In the genomic region with DNA sequence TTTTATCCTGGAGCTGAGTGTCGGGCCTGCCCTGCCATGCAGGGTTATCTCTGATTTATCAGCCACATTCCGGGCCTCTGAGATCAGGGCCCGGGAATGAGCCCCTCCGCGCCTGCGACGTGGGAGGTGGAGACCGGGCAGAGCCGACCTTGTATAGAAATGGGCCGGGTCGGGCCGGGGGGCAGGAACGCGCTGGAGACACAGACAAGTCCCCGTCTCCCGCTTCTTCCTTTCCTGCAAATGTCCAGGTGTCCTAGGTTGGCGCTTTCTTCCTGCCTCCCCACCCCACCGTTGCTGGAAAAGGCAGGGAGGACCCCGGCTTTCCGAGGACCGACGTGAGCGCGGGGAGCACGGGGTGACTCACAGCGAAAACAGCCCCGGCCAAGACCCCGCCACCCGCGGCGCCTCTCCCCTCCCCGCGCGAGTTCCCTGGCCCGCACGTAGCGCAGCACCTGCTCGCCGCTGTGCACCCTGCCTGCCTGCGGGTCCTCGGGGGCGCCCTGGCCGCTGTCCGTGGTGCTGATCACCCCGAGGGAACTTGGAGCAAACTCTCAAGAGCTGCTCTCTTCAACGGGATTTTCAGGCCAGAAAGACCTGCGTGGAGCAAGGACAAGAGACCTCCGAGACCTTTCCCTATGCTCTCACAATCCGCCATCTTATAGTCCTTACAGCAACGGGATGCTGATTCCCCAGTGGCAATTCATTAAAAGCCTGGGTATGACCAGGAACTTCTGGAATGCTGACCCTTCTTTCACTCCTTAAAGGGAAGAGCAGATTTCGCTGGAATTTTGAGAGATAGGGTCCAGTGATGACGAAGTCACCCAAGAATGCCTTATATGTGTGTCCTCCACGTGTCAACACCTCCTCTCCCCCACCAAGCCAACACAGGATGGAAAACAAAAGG, we compare ENCODE assay signal across 1 cellular context.
TF ChIP-seq lines count a peak whose summit lies in the region.

No MANE protein-coding gene starts in this region.

TF ChIP-seq in K562, 482 proteins besides CTCF, POLR2A, EP300 and RAD21 (continued from another document and continues in another):
- TF ChIP-seq, protein P1, sequence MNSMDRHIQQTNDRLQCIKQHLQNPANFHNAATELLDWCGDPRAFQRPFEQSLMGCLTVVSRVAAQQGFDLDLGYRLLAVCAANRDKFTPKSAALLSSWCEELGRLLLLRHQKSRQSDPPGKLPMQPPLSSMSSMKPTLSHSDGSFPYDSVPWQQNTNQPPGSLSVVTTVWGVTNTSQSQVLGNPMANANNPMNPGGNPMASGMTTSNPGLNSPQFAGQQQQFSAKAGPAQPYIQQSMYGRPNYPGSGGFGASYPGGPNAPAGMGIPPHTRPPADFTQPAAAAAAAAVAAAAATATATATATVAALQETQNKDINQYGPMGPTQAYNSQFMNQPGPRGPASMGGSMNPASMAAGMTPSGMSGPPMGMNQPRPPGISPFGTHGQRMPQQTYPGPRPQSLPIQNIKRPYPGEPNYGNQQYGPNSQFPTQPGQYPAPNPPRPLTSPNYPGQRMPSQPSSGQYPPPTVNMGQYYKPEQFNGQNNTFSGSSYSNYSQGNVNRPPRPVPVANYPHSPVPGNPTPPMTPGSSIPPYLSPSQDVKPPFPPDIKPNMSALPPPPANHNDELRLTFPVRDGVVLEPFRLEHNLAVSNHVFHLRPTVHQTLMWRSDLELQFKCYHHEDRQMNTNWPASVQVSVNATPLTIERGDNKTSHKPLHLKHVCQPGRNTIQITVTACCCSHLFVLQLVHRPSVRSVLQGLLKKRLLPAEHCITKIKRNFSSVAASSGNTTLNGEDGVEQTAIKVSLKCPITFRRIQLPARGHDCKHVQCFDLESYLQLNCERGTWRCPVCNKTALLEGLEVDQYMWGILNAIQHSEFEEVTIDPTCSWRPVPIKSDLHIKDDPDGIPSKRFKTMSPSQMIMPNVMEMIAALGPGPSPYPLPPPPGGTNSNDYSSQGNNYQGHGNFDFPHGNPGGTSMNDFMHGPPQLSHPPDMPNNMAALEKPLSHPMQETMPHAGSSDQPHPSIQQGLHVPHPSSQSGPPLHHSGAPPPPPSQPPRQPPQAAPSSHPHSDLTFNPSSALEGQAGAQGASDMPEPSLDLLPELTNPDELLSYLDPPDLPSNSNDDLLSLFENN (IDR thresholded peaks at IDR 0.05; ENCODE audit: low read depth in 2 of 2, low read length in 2 of 2), result 0 out of 4 replicates have a peak, but pooled peaks of 1 of the 2 experiments have one; percentile 27
- TF ChIP-seq C11orf30 (IDR thresholded peaks at IDR 0.05; ENCODE audit: low read depth), result no peak
- TF ChIP-seq ZBTB17 (CRISPR knock-in tag; IDR thresholded peaks at IDR 0.05), result no peak
- no peak for TF ChIP-seq POLR3A (IDR thresholded peaks at IDR 0.05; ENCODE audit: borderline replicate concordance, extremely low read depth, insufficient read depth, insufficient read length)
- TF ChIP-seq, protein P2, sequence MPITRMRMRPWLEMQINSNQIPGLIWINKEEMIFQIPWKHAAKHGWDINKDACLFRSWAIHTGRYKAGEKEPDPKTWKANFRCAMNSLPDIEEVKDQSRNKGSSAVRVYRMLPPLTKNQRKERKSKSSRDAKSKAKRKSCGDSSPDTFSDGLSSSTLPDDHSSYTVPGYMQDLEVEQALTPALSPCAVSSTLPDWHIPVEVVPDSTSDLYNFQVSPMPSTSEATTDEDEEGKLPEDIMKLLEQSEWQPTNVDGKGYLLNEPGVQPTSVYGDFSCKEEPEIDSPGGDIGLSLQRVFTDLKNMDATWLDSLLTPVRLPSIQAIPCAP (CRISPR knock-in tag; IDR thresholded peaks at IDR 0.05; ENCODE audit: borderline replicate concordance), result peak; percentile 71; the same call in 1 of the 2 replicates
- TF ChIP-seq, protein P3, sequence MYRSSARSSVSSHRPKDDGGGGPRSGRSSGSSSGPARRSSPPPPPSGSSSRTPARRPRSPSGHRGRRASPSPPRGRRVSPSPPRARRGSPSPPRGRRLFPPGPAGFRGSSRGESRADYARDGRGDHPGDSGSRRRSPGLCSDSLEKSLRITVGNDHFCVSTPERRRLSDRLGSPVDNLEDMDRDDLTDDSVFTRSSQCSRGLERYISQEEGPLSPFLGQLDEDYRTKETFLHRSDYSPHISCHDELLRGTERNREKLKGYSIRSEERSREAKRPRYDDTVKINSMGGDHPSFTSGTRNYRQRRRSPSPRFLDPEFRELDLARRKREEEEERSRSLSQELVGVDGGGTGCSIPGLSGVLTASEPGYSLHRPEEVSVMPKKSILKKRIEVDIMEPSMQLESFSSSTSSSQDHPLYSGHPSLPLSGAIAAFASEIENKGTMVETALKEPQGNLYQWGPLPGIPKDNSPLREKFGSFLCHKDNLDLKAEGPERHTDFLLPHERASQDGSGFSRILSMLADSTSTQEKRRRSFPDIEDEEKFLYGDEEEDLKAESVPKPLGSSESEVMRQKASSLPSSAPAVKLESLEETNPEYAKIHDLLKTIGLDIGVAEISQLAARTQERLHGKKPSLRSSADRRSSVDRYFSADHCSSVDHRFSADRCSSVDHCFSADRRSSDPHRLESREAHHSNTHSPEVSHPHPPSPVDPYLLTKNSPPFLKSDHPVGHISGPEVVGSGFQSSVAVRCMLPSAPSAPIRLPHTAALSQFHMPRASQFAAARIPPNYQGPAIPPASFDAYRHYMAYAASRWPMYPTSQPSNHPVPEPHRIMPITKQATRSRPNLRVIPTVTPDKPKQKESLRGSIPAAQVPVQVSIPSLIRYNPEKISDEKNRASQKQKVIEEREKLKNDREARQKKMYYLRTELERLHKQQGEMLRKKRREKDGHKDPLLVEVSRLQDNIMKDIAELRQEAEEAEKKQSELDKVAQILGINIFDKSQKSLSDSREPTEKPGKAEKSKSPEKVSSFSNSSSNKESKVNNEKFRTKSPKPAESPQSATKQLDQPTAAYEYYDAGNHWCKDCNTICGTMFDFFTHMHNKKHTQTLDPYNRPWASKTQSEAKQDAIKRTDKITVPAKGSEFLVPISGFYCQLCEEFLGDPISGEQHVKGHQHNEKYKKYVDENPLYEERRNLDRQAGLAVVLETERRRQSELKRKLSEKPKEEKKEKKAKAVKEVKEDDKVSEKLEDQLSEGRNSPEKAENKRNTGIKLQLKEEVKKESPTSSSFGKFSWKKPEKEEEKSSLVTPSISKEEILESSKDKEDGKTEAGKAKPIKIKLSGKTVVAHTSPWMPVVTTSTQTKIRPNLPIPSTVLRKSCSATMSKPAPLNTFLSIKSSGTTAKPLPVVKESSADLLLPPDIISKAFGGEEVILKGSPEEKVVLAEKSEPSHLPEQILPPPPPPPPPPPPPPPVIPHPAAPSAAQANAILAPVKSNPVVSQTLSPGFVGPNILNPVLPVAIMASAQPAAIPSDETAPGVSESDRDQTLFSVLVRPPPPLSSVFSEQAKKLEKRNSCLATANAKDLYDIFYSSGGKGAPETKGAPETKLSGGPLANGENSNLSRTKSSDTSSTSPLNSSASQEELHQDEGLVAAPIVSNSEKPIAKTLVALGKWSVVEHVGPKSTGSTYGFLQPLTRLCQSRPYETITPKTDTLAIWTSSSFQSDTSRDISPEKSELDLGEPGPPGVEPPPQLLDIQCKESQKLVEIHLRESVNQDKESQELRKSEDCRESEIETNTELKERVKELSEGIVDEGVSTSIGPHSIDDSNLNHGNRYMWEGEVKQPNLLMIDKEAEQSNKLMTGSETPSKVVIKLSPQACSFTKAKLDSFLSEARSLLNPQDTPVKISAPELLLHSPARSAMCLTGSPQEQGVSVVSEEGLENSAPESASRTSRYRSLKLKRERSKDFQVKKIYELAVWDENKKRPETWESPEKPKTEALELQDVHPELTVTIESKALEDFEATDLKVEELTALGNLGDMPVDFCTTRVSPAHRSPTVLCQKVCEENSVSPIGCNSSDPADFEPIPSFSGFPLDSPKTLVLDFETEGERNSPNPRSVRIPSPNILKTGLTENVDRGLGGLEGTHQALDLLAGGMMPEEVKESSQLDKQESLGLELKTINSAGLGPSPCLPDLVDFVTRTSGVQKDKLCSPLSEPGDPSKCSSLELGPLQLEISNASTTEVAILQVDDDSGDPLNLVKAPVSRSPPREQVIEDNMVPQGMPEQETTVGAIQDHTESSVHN (IDR thresholded peaks at IDR 0.05; ENCODE audit: borderline replicate concordance in 1 of 2, low read depth in 1 of 2), result no peak
- TF ChIP-seq NFIC (IDR thresholded peaks at IDR 0.05), result no peak; the same call in 1 of the 2 replicates
- TF ChIP-seq, protein P4, sequence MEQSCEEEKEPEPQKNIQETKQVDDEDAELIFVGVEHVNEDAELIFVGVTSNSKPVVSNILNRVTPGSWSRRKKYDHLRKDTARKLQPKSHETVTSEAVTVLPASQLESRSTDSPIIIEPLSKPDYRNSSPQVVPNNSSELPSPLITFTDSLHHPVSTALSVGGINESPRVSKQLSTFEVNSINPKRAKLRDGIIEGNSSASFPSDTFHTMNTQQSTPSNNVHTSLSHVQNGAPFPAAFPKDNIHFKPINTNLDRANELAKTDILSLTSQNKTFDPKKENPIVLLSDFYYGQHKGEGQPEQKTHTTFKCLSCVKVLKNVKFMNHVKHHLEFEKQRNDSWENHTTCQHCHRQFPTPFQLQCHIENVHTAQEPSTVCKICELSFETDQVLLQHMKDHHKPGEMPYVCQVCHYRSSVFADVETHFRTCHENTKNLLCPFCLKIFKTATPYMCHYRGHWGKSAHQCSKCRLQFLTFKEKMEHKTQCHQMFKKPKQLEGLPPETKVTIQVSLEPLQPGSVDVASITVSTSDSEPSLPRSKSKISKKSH (CRISPR knock-in tag; IDR thresholded peaks at IDR 0.05), result no peak
- TF ChIP-seq, protein P5, sequence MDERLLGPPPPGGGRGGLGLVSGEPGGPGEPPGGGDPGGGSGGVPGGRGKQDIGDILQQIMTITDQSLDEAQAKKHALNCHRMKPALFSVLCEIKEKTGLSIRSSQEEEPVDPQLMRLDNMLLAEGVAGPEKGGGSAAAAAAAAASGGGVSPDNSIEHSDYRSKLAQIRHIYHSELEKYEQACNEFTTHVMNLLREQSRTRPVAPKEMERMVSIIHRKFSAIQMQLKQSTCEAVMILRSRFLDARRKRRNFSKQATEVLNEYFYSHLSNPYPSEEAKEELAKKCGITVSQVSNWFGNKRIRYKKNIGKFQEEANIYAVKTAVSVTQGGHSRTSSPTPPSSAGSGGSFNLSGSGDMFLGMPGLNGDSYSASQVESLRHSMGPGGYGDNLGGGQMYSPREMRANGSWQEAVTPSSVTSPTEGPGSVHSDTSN (CRISPR knock-in tag; IDR thresholded peaks at IDR 0.05; ENCODE audit: low read depth), result peak; percentile 36; the same call in 1 of the 2 replicates
- TF ChIP-seq, protein P5 (tag; conservative IDR thresholded peaks at IDR 0.05; ENCODE audit: low read depth), result no peak
- no peak for TF ChIP-seq TFAM (CRISPR knock-in tag; conservative IDR thresholded peaks at IDR 0.05)
- TF ChIP-seq NR1H2 (CRISPR knock-in tag; IDR thresholded peaks at IDR 0.05), result peak; percentile 74; the same call in 1 of the 2 replicates
- TF ChIP-seq, protein P6, sequence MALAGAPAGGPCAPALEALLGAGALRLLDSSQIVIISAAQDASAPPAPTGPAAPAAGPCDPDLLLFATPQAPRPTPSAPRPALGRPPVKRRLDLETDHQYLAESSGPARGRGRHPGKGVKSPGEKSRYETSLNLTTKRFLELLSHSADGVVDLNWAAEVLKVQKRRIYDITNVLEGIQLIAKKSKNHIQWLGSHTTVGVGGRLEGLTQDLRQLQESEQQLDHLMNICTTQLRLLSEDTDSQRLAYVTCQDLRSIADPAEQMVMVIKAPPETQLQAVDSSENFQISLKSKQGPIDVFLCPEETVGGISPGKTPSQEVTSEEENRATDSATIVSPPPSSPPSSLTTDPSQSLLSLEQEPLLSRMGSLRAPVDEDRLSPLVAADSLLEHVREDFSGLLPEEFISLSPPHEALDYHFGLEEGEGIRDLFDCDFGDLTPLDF (CRISPR knock-in tag; IDR thresholded peaks at IDR 0.05), result peak; percentile 94
- no peak for TF ChIP-seq ZNF586 (CRISPR knock-in tag; conservative IDR thresholded peaks at IDR 0.05)
- no peak for TF ChIP-seq HNRNPH1 (optimal IDR thresholded peaks at IDR 0.05; ENCODE audit: low read depth, low read length)
- 0 out of 2 replicates have a peak, but pooled peaks have one; percentile 27 for TF ChIP-seq KLF6 (CRISPR knock-in tag; IDR thresholded peaks at IDR 0.05; ENCODE audit: borderline replicate concordance)
- TF ChIP-seq RHOXF2B (CRISPR knock-in tag; conservative IDR thresholded peaks at IDR 0.05), result no peak
- TF ChIP-seq, protein P7, sequence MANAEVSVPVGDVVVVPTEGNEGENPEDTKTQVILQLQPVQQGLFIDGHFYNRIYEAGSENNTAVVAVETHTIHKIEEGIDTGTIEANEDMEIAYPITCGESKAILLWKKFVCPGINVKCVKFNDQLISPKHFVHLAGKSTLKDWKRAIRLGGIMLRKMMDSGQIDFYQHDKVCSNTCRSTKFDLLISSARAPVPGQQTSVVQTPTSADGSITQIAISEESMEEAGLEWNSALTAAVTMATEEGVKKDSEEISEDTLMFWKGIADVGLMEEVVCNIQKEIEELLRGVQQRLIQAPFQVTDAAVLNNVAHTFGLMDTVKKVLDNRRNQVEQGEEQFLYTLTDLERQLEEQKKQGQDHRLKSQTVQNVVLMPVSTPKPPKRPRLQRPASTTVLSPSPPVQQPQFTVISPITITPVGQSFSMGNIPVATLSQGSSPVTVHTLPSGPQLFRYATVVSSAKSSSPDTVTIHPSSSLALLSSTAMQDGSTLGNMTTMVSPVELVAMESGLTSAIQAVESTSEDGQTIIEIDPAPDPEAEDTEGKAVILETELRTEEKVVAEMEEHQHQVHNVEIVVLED (CRISPR knock-in tag; IDR thresholded peaks at IDR 0.05), result peak; percentile 44; the same call in 1 of the 2 replicates
- peak; percentile 79 for TF ChIP-seq ZNF431 (CRISPR knock-in tag; IDR thresholded peaks at IDR 0.05)
- peak; percentile 86 for TF ChIP-seq CXXC5 (CRISPR knock-in tag; IDR thresholded peaks at IDR 0.05)
- no peak for TF ChIP-seq NCOR1 (IDR thresholded peaks at IDR 0.05)
- no peak for TF ChIP-seq DIDO1 (tag; IDR thresholded peaks at IDR 0.05; ENCODE audit: low read depth)
- TF ChIP-seq, protein P8, sequence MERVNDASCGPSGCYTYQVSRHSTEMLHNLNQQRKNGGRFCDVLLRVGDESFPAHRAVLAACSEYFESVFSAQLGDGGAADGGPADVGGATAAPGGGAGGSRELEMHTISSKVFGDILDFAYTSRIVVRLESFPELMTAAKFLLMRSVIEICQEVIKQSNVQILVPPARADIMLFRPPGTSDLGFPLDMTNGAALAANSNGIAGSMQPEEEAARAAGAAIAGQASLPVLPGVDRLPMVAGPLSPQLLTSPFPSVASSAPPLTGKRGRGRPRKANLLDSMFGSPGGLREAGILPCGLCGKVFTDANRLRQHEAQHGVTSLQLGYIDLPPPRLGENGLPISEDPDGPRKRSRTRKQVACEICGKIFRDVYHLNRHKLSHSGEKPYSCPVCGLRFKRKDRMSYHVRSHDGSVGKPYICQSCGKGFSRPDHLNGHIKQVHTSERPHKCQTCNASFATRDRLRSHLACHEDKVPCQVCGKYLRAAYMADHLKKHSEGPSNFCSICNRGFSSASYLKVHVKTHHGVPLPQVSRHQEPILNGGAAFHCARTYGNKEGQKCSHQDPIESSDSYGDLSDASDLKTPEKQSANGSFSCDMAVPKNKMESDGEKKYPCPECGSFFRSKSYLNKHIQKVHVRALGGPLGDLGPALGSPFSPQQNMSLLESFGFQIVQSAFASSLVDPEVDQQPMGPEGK (CRISPR knock-in tag; IDR thresholded peaks at IDR 0.05; ENCODE audit: borderline replicate concordance), result no peak
